ENCODE assay signal across 20 cellular contexts in genomic region chr17:39866013-39866730, GRCh38. TPM values are rescaled to one million over a fixed set of nuclear protein-coding genes. Genes with fewer than 3 reads are reported as not detected.
DNase-seq lines count a peak whose midpoint lies in the region; ATAC-seq, FAIRE-seq and TF ChIP-seq lines count a peak whose summit lies in the region.
"Had no signal": no experiment of that assay in that cellular context is flagged by ENCODE, and none has a peak within 500 bp of the region (broad histone marks: within the 10 kb centered on the region; RNA-seq: fewer than 3 reads in every experiment).

No MANE protein-coding gene starts in this region.

- H3K4me1 Mint-ChIP-seq in activated T-cell treated with anti-CD3 and anti-CD28 coated beads, Interleukin-2, amount 50 U/mL, for 24 hours (ENCODE audit: low read depth) = peaks cover 52% of the 10 kb centered on the region
- H3K4me1 Mint-ChIP-seq in activated CD8-positive, alpha-beta T cell treated with anti-CD3 and anti-CD28 coated beads, Interleukin-2, amount 10 ng/mL, durations not matched to agents 7 days and 5 days (ENCODE audit: low read depth) = peaks cover 49% of the 10 kb centered on the region

- peaks cover 0 to 69% (median 28%) of the 10 kb centered on the region in 7 donors for H3K27me3 ChIP-seq in spleen (replicated peaks in 1 of 7)

- WGBS in spleen, 5 donors = 65 to 80% (median 75%) methylated on average over 8 of the region's 8 CpGs

- H3K9me3 ChIP-seq in spleen = peaks cover 0 to 10% (median 0%) of the 10 kb centered on the region in 8 donors
- H3K9me3 ChIP-seq: colonic mucosa, neutrophil, SJSA1 had no signal

- no peak for TF ChIP-seq CTCF in spleen (IDR thresholded peaks at IDR 0.05 in 8 of 11, conservative IDR thresholded peaks at IDR 0.05 in 3 of 11)

- peaks cover 0 to 66% (median 39%) of the 10 kb centered on the region in 6 donors for H3K4me1 ChIP-seq in spleen
- H3K4me1 ChIP-seq: colonic mucosa, foreskin keratinocyte had no signal

- FAIRE-seq in GM12891 (lab: Jason Lieb, UNC) = peak; percentile 86
- FAIRE-seq in GM19239 (lab: Jason Lieb, UNC) = no peak
- FAIRE-seq: G401.6, H1 had no signal

- no peaks in the 10 kb centered on the region for H3K36me3 ChIP-seq in spleen
- H3K36me3 ChIP-seq: colonic mucosa, neutrophil, SJSA1 had no signal

- ATAC-seq in activated CD8-positive, alpha-beta T cell treated with anti-CD3 and anti-CD28 coated beads, Interleukin-2, amount 10 ng/mL, durations not matched to agents 7 days and 5 days = no peak
- ATAC-seq: foreskin keratinocyte had no signal

- no peaks in the 10 kb centered on the region for H3K9me3 Mint-ChIP-seq in activated T-cell treated with anti-CD3 and anti-CD28 coated beads, Interleukin-2, amount 50 U/mL, for 24 hours
- no peaks in the 10 kb centered on the region for H3K9me3 Mint-ChIP-seq in activated CD8-positive, alpha-beta T cell treated with anti-CD3 and anti-CD28 coated beads, Interleukin-2, amount 10 ng/mL, durations not matched to agents 7 days and 5 days (ENCODE audit: insufficient read depth)

- H3K27ac Mint-ChIP-seq in activated T-cell treated with anti-CD3 and anti-CD28 coated beads, Interleukin-2, amount 50 U/mL, for 24 hours = peak overlapping the region; percentile 97
- H3K27ac Mint-ChIP-seq in activated CD8-positive, alpha-beta T cell treated with anti-CD3 and anti-CD28 coated beads, Interleukin-2, amount 10 ng/mL, durations not matched to agents 7 days and 5 days = peak overlapping the region; percentile 4
- H3K27ac Mint-ChIP-seq: mesothelial cell of epicardium had no signal

- peaks cover 24% of the 10 kb centered on the region for H3K36me3 Mint-ChIP-seq in activated T-cell treated with anti-CD3 and anti-CD28 coated beads, Interleukin-2, amount 50 U/mL, for 24 hours (ENCODE audit: low read depth)
- H3K36me3 Mint-ChIP-seq in activated CD8-positive, alpha-beta T cell treated with anti-CD3 and anti-CD28 coated beads, Interleukin-2, amount 10 ng/mL, durations not matched to agents 7 days and 5 days (ENCODE audit: low read depth) = no peaks in the 10 kb centered on the region
- H3K36me3 Mint-ChIP-seq: mesothelial cell of epicardium had no signal

- H3K27ac ChIP-seq in spleen = peak overlapping the region; percentile 0 to 93 (median 86)
- H3K27ac ChIP-seq: colonic mucosa, foreskin keratinocyte, neutrophil, SJSA1 had no signal

- H3K4me3 ChIP-seq in spleen = no peak overlapping the region
- H3K4me3 ChIP-seq: colonic mucosa, SJSA1 had no signal

- POLR2A ChIA-PET in activated CD8-positive, alpha-beta T cell treated with anti-CD3 and anti-CD28 coated beads, Interleukin-2, amount 10 ng/mL, durations not matched to agents 7 days and 5 days (lab: Charles Lee) = interaction anchor here (0.7 to 2.3 kb wide), 2 partner anchors 21 to 60 kb away, joined by 7 to 9 read pairs; no protein-coding TSS in a partner anchor

- CTCF ChIA-PET in activated CD8-positive, alpha-beta T cell treated with anti-CD3 and anti-CD28 coated beads, Interleukin-2, amount 10 ng/mL, durations not matched to agents 7 days and 5 days (lab: Charles Lee) = interaction anchor here (0.6 to 3.4 kb wide), 6 partner anchors 18 to 269 kb away, joined by 3 to 25 read pairs (median 6); partner anchors contain the start of gene MIEN1

- H3K27me3 Mint-ChIP-seq in activated T-cell treated with anti-CD3 and anti-CD28 coated beads, Interleukin-2, amount 50 U/mL, for 24 hours = no peaks in the 10 kb centered on the region
- no peaks in the 10 kb centered on the region for H3K27me3 Mint-ChIP-seq in activated CD8-positive, alpha-beta T cell treated with anti-CD3 and anti-CD28 coated beads, Interleukin-2, amount 10 ng/mL, durations not matched to agents 7 days and 5 days (ENCODE audit: low read depth)
- H3K27me3 Mint-ChIP-seq: stimulated activated naive CD8-positive, alpha-beta T cell treated with anti-CD3 and anti-CD28 coated beads, Interleukin-15, amount 100 ng/mL, for 72 hours had no signal

- intact Hi-C loops in spleen (cut with DNase I; ENCODE audit: low total_unique reads) = loop anchor here (10.0 kb wide), 2 partner anchors 111 to 241 kb away; partner anchors contain the start of gene PPP1R1B

- peak overlapping the region; percentile 22 for H3K4me3 Mint-ChIP-seq in activated T-cell treated with anti-CD3 and anti-CD28 coated beads, Interleukin-2, amount 50 U/mL, for 24 hours
- no peak overlapping the region for H3K4me3 Mint-ChIP-seq in activated CD8-positive, alpha-beta T cell treated with anti-CD3 and anti-CD28 coated beads, Interleukin-2, amount 10 ng/mL, durations not matched to agents 7 days and 5 days
- H3K4me3 Mint-ChIP-seq: mesothelial cell of epicardium had no signal

- TF ChIP-seq POLR2A in GM12891 (IDR thresholded peaks at IDR 0.05; ENCODE audit: low read depth, low read length) (no peak), spleen (IDR thresholded peaks at IDR 0.05) (no peak)

- no peak for DNase-seq in activated T-cell treated with anti-CD3 and anti-CD28 coated beads, Interleukin-2, amount 50 U/mL, for 24 hours
- DNase-seq in activated T-cell treated with anti-CD3 and anti-CD28 coated beads, Interleukin-2, amount 50 U/mL, for 1 hour = no peak
- no peak for DNase-seq in GM12891 (ENCODE audit: insufficient read length, low spot score)
- no peak for DNase-seq in activated CD8-positive, alpha-beta T cell treated with anti-CD3 and anti-CD28 coated beads, Interleukin-2, amount 10 ng/mL, durations not matched to agents 7 days and 5 days
- no peak for DNase-seq in spleen
- DNase-seq in ecto neural progenitor cell (ENCODE audit: low spot score) = no peak
- DNase-seq in NCI-H146 (lab: John Stamatoyannopoulos, UW) = no peak
- DNase-seq in GM19239 (ENCODE audit: insufficient read length, low spot score) = no peak
- DNase-seq: colonic mucosa; foreskin keratinocyte; NCI-H2029 treated with DMSO at 0.1 percent for 48 hours; NCI-H510A treated with DMSO at 0.1 percent for 48 hours; retina; stimulated activated naive CD8-positive, alpha-beta T cell treated with anti-CD3 and anti-CD28 coated beads, Interleukin-15, amount 100 ng/mL, for 72 hours had no signal

TF ChIP-seq in GM12891, 5 proteins besides CTCF, POLR2A, EP300 and RAD21:
- TF ChIP-seq POLR2AphosphoS5 (IDR thresholded peaks at IDR 0.05; ENCODE audit: low read depth, low read length) (no peak), POU2F2 (IDR thresholded peaks at IDR 0.05; ENCODE audit: low read depth, low read length) (no peak), SPI1 (IDR thresholded peaks at IDR 0.05; ENCODE audit: low read depth, low read length) (no peak), PAX5 (IDR thresholded peaks at IDR 0.05; ENCODE audit: insufficient read depth, low read length, severe bottlenecking) (no peak), TAF1 (IDR thresholded peaks at IDR 0.05; ENCODE audit: low read depth, low read length) (no peak)

RNA-seq across cellular contexts. Expression of gene ZPBP2, which starts 1.8 kb away (rescaled TPM):
- 1.2 TPM for polyA plus RNA-seq in GM12891 (2012; ENCODE audit: low read depth, missing spikeins)
- total RNA-seq in activated CD8-positive, alpha-beta T cell treated with anti-CD3 and anti-CD28 coated beads, Interleukin-2, amount 10 ng/mL, durations not matched to agents 7 days and 5 days = not detected
- under 1 TPM in 3 of 7 donors, not detected in 4; 0.16 to 0.46 (median 0.17) TPM for total RNA-seq in spleen
- under 1 TPM; 0.22 to 0.29 (median 0.24) TPM for polyA plus RNA-seq in spleen
- total RNA-seq: colonic mucosa, foreskin keratinocyte, H1, mesothelial cell of epicardium, SJSA1, urinary bladder had no signal
- polyA plus RNA-seq: foreskin keratinocyte, H1 had no signal

RNA-seq across cellular contexts. Expression of gene IKZF3, which starts 2.1 kb away (rescaled TPM):
- 19.9 TPM for polyA plus RNA-seq in GM12891 (2012; ENCODE audit: low read depth, missing spikeins)
- 10 to 100 TPM; 31.1 to 31.9 TPM for total RNA-seq in activated CD8-positive, alpha-beta T cell treated with anti-CD3 and anti-CD28 coated beads, Interleukin-2, amount 10 ng/mL, durations not matched to agents 7 days and 5 days
- 100 to 1,000 TPM in 1 of 7 donors, 10 to 100 TPM in 6; 79.1 to 132 (median 86.4) TPM for total RNA-seq in spleen
- 10 to 100 TPM; 17.5 to 33.3 (median 27.8) TPM for polyA plus RNA-seq in spleen
- total RNA-seq: SJSA1 had no signal
- polyA plus RNA-seq: foreskin keratinocyte had no signal

RNA-seq across cellular contexts. Expression of gene GSDMB, which starts 52.3 kb away (rescaled TPM):
- 8.2 TPM for polyA plus RNA-seq in GM12891 (2012; ENCODE audit: low read depth, missing spikeins)
- total RNA-seq in activated CD8-positive, alpha-beta T cell treated with anti-CD3 and anti-CD28 coated beads, Interleukin-2, amount 10 ng/mL, durations not matched to agents 7 days and 5 days = 10 to 100 TPM; 48.6 to 56.7 TPM
- 10 to 100 TPM; 15.4 to 30.0 (median 21.4) TPM for total RNA-seq in spleen
- 10 to 100 TPM; 13.1 to 41.9 (median 18.2) TPM for polyA plus RNA-seq in spleen
